Comparison of ENCODE assay signal across 8 cellular contexts in the genomic region with DNA sequence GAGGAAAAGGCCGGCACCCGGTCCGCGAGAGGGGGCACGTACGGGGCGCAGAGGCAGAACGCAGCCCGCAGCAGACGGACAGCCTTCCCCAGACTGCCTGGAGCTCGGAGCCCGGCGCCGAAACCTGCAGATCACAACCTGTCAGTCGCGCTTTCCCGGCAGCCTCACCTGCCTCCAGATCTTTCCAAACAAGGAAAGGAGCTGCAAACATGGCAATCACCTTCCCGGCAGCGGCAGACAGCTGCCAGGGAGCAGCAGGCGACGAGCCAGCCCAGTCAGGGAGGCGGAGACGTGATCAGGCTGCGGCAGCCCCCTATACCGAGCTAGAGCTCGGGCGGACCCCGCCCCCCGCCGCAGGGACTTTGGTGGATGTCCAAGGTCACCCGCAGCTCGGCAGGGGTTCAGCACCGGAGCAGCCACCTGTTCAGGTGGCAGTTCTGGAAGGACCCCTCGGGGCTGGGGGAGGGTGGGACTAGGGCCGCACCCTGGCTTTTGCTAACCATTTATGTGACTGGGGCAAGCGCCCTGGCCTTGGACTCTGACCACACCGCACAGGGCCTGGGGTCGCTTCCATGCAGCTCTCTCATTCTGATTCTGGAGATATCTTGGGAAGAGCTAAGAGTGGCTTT.
DNase-seq lines count a peak whose midpoint lies in the region; ATAC-seq and TF ChIP-seq lines count a peak whose summit lies in the region.

No MANE protein-coding gene starts in this region.

- no peaks in the 10 kb centered on the region for H4K20me1 ChIP-seq in MM.1S (ENCODE audit: insufficient read depth, low read length)

- peak overlapping the region; percentile 22 for H3K4me3 Mint-ChIP-seq in stimulated activated effector memory CD8-positive, alpha-beta T cell treated with anti-CD3 and anti-CD28 coated beads, Interleukin-12 subunit alpha, Interleukin-12 subunit beta, amount 100 ng/mL, for 72 hours

- ATAC-seq in stimulated activated effector memory CD8-positive, alpha-beta T cell treated with anti-CD3 and anti-CD28 coated beads, Interleukin-12 subunit alpha, Interleukin-12 subunit beta, amount 100 ng/mL, for 72 hours = no peak
- no peak for ATAC-seq in GM21825 (IDR thresholded peaks at IDR 0.05; ENCODE audit: unreplicated experiment)

- DNase-seq in MM.1S (no peak), adipocyte (ENCODE audit: low read depth) (no peak), midbrain (lab: John Stamatoyannopoulos, UW) (no peak), HuH-7.5 (ENCODE audit: low spot score) (no peak), GM19240 (ENCODE audit: insufficient read length, low spot score) (no peak)
- DNase-seq in stimulated activated effector memory CD8-positive, alpha-beta T cell treated with anti-CD3 and anti-CD28 coated beads, Interleukin-12 subunit alpha, Interleukin-12 subunit beta, amount 100 ng/mL, for 72 hours (ENCODE audit: low spot score in 2 of 2) = no peak

- H3K9me3 Mint-ChIP-seq in stimulated activated effector memory CD8-positive, alpha-beta T cell treated with anti-CD3 and anti-CD28 coated beads, Interleukin-12 subunit alpha, Interleukin-12 subunit beta, amount 100 ng/mL, for 72 hours = no peaks in the 10 kb centered on the region

- no peaks in the 10 kb centered on the region for H3F3A ChIP-seq in MM.1S (ENCODE audit: insufficient read depth, low read length)

- H3K9me3 ChIP-seq in MM.1S (replicated peaks; ENCODE audit: insufficient read depth, low read length) = no peaks in the 10 kb centered on the region
- H3K9me3 ChIP-seq in adipocyte (ENCODE audit: control insufficient read depth, low read length) = peaks cover 6% of the 10 kb centered on the region
- H3K9me3 ChIP-seq in iPS-20b (ENCODE audit: insufficient read depth, low read depth, low read length) = peaks cover 7% of the 10 kb centered on the region; the same call in 1 of the 2 replicates

- no peaks in the 10 kb centered on the region for H3K79me2 ChIP-seq in MM.1S (ENCODE audit: low read length)

- peak overlapping the region; percentile 40; the same call in 1 of the 2 replicates for H3K4me2 ChIP-seq in MM.1S (ENCODE audit: low read depth, low read length)

- H3K36me3 Mint-ChIP-seq in stimulated activated effector memory CD8-positive, alpha-beta T cell treated with anti-CD3 and anti-CD28 coated beads, Interleukin-12 subunit alpha, Interleukin-12 subunit beta, amount 100 ng/mL, for 72 hours = no peaks in the 10 kb centered on the region

- H3K4me3 ChIP-seq in MM.1S (ENCODE audit: low read length) = no peak overlapping the region
- H3K4me3 ChIP-seq in adipocyte (ENCODE audit: low read length) = peak overlapping the region; percentile 78
- H3K4me3 ChIP-seq in iPS-20b (ENCODE audit: low read length) = peak overlapping the region; percentile 74; the same call in 1 of the 2 replicates

- H3K27me3 ChIP-seq in MM.1S (replicated peaks; ENCODE audit: insufficient read depth, low read length) (peaks cover 35% of the 10 kb centered on the region), adipocyte (replicated peaks; ENCODE audit: control insufficient read depth, insufficient read depth, low read length) (no peaks in the 10 kb centered on the region), iPS-20b (ENCODE audit: insufficient read depth, low read length) (peaks cover 21% of the 10 kb centered on the region)

- no peak overlapping the region for H3K27ac Mint-ChIP-seq in stimulated activated effector memory CD8-positive, alpha-beta T cell treated with anti-CD3 and anti-CD28 coated beads, Interleukin-12 subunit alpha, Interleukin-12 subunit beta, amount 100 ng/mL, for 72 hours

- peaks cover 8% of the 10 kb centered on the region for H3K4me1 Mint-ChIP-seq in stimulated activated effector memory CD8-positive, alpha-beta T cell treated with anti-CD3 and anti-CD28 coated beads, Interleukin-12 subunit alpha, Interleukin-12 subunit beta, amount 100 ng/mL, for 72 hours

- no peak overlapping the region for H3K27ac ChIP-seq in MM.1S (ENCODE audit: low read length)
- no peak overlapping the region for H3K27ac ChIP-seq in iPS-20b (ENCODE audit: low read length)

- TF ChIP-seq CTCF in MM.1S (IDR thresholded peaks at IDR 0.05; ENCODE audit: low read length) = no peak

- H3K9ac ChIP-seq in MM.1S (ENCODE audit: low read length) (no peak overlapping the region), adipocyte (ENCODE audit: low read length) (peak overlapping the region; percentile 81), iPS-20b (ENCODE audit: low read depth, low read length) (peak overlapping the region; percentile 89; the same call in 1 of the 2 replicates)

- no peaks in the 10 kb centered on the region for H3K9me2 ChIP-seq in MM.1S (replicated peaks; ENCODE audit: insufficient read depth, low read length)

- H3K36me3 ChIP-seq in MM.1S (replicated peaks; ENCODE audit: insufficient read depth, low read length) (no peaks in the 10 kb centered on the region), adipocyte (ENCODE audit: control insufficient read depth, insufficient read depth, low read length, severe bottlenecking) (no peaks in the 10 kb centered on the region), iPS-20b (ENCODE audit: insufficient read depth, low read depth, low read length) (no peaks in the 10 kb centered on the region)

- H3K4me1 ChIP-seq in MM.1S (ENCODE audit: low read length) (no peaks in the 10 kb centered on the region), adipocyte (ENCODE audit: control insufficient read depth, insufficient read depth, low read length) (peaks cover 11% of the 10 kb centered on the region), iPS-20b (ENCODE audit: insufficient read depth, low read length) (peaks cover 4% of the 10 kb centered on the region; the same call in 1 of the 2 replicates)

- H2AFZ ChIP-seq in MM.1S (ENCODE audit: low read length) = no peak overlapping the region
